ENCODE assay signal across 19 cellular contexts in genomic region chr2:185793532-185794073, GRCh38. TPM values are rescaled to one million over a fixed set of nuclear protein-coding genes. Genes with fewer than 3 reads are reported as not detected.
DNase-seq lines count a peak whose midpoint lies in the region; ATAC-seq and TF ChIP-seq lines count a peak whose summit lies in the region.
"Had no signal": no experiment of that assay in that cellular context is flagged by ENCODE, and none has a peak within 500 bp of the region (broad histone marks: within the 10 kb centered on the region; RNA-seq: fewer than 3 reads in every experiment).

No MANE protein-coding gene starts in this region.

- H3K9me3 ChIP-seq in SK-N-SH (no peaks in the 10 kb centered on the region), prostate gland (no peaks in the 10 kb centered on the region)
- H3K9me3 ChIP-seq: BLaER1 had no signal

- H2AFZ ChIP-seq in SK-N-SH (ENCODE audit: low read depth): peak overlapping the region; percentile 16; the same call in 1 of the 2 replicates
- H2AFZ ChIP-seq: GM23338 had no signal

- peak overlapping the region; percentile 53 to 61; a peak in 3 of 4 replicates for H3K27ac ChIP-seq in SK-N-SH (ENCODE audit: low read depth in 2 of 2, low read length in 1 of 2)
- H3K27ac ChIP-seq in prostate gland: no peak overlapping the region
- H3K27ac ChIP-seq: 22Rv1, BLaER1 had no signal

- DNase-seq in NCI-H446 treated with DMSO at 0.1 percent for 48 hours (lab: John Stamatoyannopoulos, UW): peak; percentile 1
- DNase-seq in NCI-H446 (lab: John Stamatoyannopoulos, UW): no peak
- no peak for DNase-seq in SK-N-SH
- peak; percentile 66 for DNase-seq in foreskin melanocyte
- DNase-seq in prostate gland (ENCODE audit: low spot score): no peak
- no peak for DNase-seq in GDM1 (lab: John Stamatoyannopoulos, UW)
- DNase-seq: Calu3; CD4-positive, alpha-beta memory T cell; DMS53; DND-41; KBM-7 had no signal

- no peak overlapping the region for H3K9ac ChIP-seq in SK-N-SH
- H3K9ac ChIP-seq: BLaER1 had no signal

- CTCF ChIA-PET in SK-N-SH (lab: Yijun Ruan, JAX): no interaction called here

- ATAC-seq in HG03378 (IDR thresholded peaks at IDR 0.05; ENCODE audit: unreplicated experiment): no peak
- no peak for ATAC-seq in HG02623 (IDR thresholded peaks at IDR 0.05; ENCODE audit: unreplicated experiment)
- ATAC-seq: GM23338, HepG2 had no signal

- H3K9me2 ChIP-seq in SK-N-SH: no peaks in the 10 kb centered on the region

- WGBS in SK-N-SH (ENCODE audit: low lambda C conversion rate): 16% methylated on average over 4 of the region's 4 CpGs
- whole genome bisulfite sequencing in prostate gland: 77% methylated on average over 4 of the region's 4 CpGs

- H4K20me1 ChIP-seq in SK-N-SH (ENCODE audit: insufficient read depth): no peaks in the 10 kb centered on the region
- H4K20me1 ChIP-seq: BLaER1 had no signal

- H3K4me3 ChIP-seq in SK-N-SH (ENCODE audit: low read depth in 2 of 2, low read length in 1 of 2): no peak overlapping the region
- no peak overlapping the region for H3K4me3 ChIP-seq in prostate gland
- H3K4me3 ChIP-seq: BLaER1, GM23338 had no signal

- intact Hi-C loops in prostate gland (cut with DNase I): no loop called here

- TF ChIP-seq CTCF in SK-N-SH (IDR thresholded peaks at IDR 0.05) (no peak), prostate gland (IDR thresholded peaks at IDR 0.05) (no peak)

- no peaks in the 10 kb centered on the region for H3K4me1 ChIP-seq in SK-N-SH (ENCODE audit: control insufficient read depth in 1 of 2, insufficient read depth in 2 of 2, low read depth in 1 of 2, low read length in 1 of 2)
- H3K4me1 ChIP-seq in prostate gland (replicated peaks): no peaks in the 10 kb centered on the region
- H3K4me1 ChIP-seq: BLaER1 had no signal

- POLR2A ChIA-PET in SK-N-SH (lab: Yijun Ruan, JAX): no interaction called here

- peak; percentile 17 to 68; a peak in 1 of 4 replicates for TF ChIP-seq EP300 in SK-N-SH (IDR thresholded peaks at IDR 0.05; ENCODE audit: borderline replicate concordance in 1 of 2, low read depth in 1 of 2, low read length in 1 of 2)

- peak overlapping the region; percentile 14; the same call in 1 of the 2 replicates for H3K4me2 ChIP-seq in SK-N-SH
- H3K4me2 ChIP-seq: BLaER1, GM23338 had no signal

- H3K36me3 ChIP-seq in SK-N-SH (replicated peaks in 1 of 2; ENCODE audit: control insufficient read depth in 1 of 2, insufficient read depth in 2 of 2, low read length in 1 of 2) (no peaks in the 10 kb centered on the region), prostate gland (no peaks in the 10 kb centered on the region)
- H3K36me3 ChIP-seq: BLaER1 had no signal

- peaks cover 6% of the 10 kb centered on the region for H3F3A ChIP-seq in SK-N-SH (replicated peaks; ENCODE audit: insufficient read depth)

- H3K79me2 ChIP-seq in SK-N-SH (ENCODE audit: insufficient read depth): no peaks in the 10 kb centered on the region

- no peak for TF ChIP-seq POLR2A in prostate gland (IDR thresholded peaks at IDR 0.05)

- H3K27me3 ChIP-seq in SK-N-SH (ENCODE audit: insufficient read depth) (no peaks in the 10 kb centered on the region), prostate gland (replicated peaks; ENCODE audit: insufficient read depth) (no peaks in the 10 kb centered on the region)
- H3K27me3 ChIP-seq: BLaER1 had no signal

- TF ChIP-seq RAD21 in SK-N-SH (IDR thresholded peaks at IDR 0.05; ENCODE audit: low read length): no peak

TF ChIP-seq in SK-N-SH, 30 proteins besides CTCF, POLR2A, EP300 and RAD21:
- peak; percentile 67 for TF ChIP-seq JUND (IDR thresholded peaks at IDR 0.05)
- peak; percentile 71; the same call in 1 of the 2 replicates for TF ChIP-seq TEAD4 (IDR thresholded peaks at IDR 0.05; ENCODE audit: borderline replicate concordance, insufficient read depth)
- TF ChIP-seq TAF1 (IDR thresholded peaks at IDR 0.05; ENCODE audit: borderline replicate concordance, low read depth, low read length): no peak
- TF ChIP-seq MXI1 (IDR thresholded peaks at IDR 0.05; ENCODE audit: low read depth, low read length): no peak
- TF ChIP-seq FOSL2 (IDR thresholded peaks at IDR 0.05; ENCODE audit: borderline replicate concordance, low read depth): peak; percentile 42; the same call in 1 of the 2 replicates
- peak; percentile 31; the same call in 1 of the 2 replicates for TF ChIP-seq NFIC (IDR thresholded peaks at IDR 0.05; ENCODE audit: borderline replicate concordance)
- TF ChIP-seq TCF12 (IDR thresholded peaks at IDR 0.05): peak; percentile 79
- TF ChIP-seq MEF2A (IDR thresholded peaks at IDR 0.05; ENCODE audit: borderline replicate concordance, low read depth): peak; percentile 83
- TF ChIP-seq PBX3 (IDR thresholded peaks at IDR 0.05): peak; percentile 81
- peak; percentile 41; the same call in 1 of the 2 replicates for TF ChIP-seq RXRA (IDR thresholded peaks at IDR 0.05; ENCODE audit: borderline replicate concordance, low read depth)

RNA-seq across cellular contexts. Expression of gene FSIP2, which starts 55.0 kb away (rescaled TPM):
- not detected in 2 replicates for polyA plus RNA-seq in SK-N-SH (2012; rRNA removed)
- polyA plus RNA-seq in SK-N-SH (2012; cell fraction: cytosol; rRNA removed): under 0.01 TPM in 1 of 2 replicates, not detected in the other
- under 0.01 and 0.02 TPM in 2 replicates for polyA plus RNA-seq in SK-N-SH (2012; cell fraction: nucleus; rRNA removed)
- total RNA-seq in prostate gland: 1 to 10 TPM in 1 of 2 donors, under 1 TPM in 1; 0.91 to 7.3 TPM
- polyA plus RNA-seq: CD14-positive monocyte; CD4-positive, alpha-beta memory T cell; IgD-negative memory B cell had no signal

Comparison
In these comparisons a context has a peak if more than half of its experiments do, and no peak if none do; other contexts are left out.
1. DNase-seq: peak in NCI-H446 treated with DMSO at 0.1 percent for 48 hours (single experiment) and foreskin melanocyte (single experiment); none in NCI-H446 (0 of 2), SK-N-SH (single experiment), prostate gland (single experiment) and GDM1 (single experiment).
2. H3K27ac ChIP-seq: peak in SK-N-SH (2 of 2); none in prostate gland (0 of 2).